23 cellular contexts compared by ENCODE assay signal in the genomic region with DNA sequence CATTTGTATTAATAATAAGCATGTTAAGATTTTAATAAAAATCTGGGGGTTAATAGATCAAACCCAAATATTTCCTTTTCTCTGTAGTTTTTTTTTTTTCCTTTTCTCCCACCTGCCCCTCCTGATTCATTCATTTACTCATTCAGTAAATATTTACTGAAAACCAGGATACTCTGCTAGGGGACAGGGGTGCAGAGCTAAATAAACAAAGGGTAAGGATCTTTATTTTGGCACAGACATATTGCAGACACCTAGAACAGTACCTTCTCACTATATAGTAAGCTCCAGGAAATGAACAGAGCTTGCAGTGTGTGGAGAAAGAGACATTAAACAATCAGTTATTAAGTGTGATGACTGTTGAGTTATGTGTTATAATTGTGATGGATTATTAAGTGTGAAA.
DNase-seq lines count a peak whose midpoint lies in the region; ATAC-seq and TF ChIP-seq lines count a peak whose summit lies in the region.
"Had no signal": no experiment of that assay in that cellular context is flagged by ENCODE, and none has a peak within 500 bp of the region (broad histone marks: within the 10 kb centered on the region; RNA-seq: fewer than 3 reads in every experiment).

No MANE protein-coding gene starts in this region.

- peaks cover 8% of the 10 kb centered on the region for H3K4me1 Mint-ChIP-seq in GM23338

- ATAC-seq in GM23338: no peak

- no peak overlapping the region for H3K4me2 ChIP-seq in GM23338
- H3K4me2 ChIP-seq: BLaER1, SK-N-SH had no signal

- no peak overlapping the region for H3K4me3 Mint-ChIP-seq in GM23338
- H3K4me3 Mint-ChIP-seq: CD4-positive, CD25-positive, alpha-beta regulatory T cell; T-helper 1 cell treated with Interleukin-12 subunit alpha and Interleukin-12 subunit beta and Interleukin-4 antibody, amounts not matched to agents 30 μg/mL and 1 μg/mL, for 36 hours had no signal

- H3K27ac ChIP-seq in GM23338 (ENCODE audit: low read depth): no peak overlapping the region
- H3K27ac ChIP-seq: BLaER1, Peyer's patch had no signal

- H4K20me1 ChIP-seq in GM23338 (replicated peaks; ENCODE audit: insufficient read depth): no peaks in the 10 kb centered on the region
- H4K20me1 ChIP-seq: BLaER1 had no signal

- H2AFZ ChIP-seq in GM23338: no peak overlapping the region

- H3K9me3 Mint-ChIP-seq in GM23338: no peaks in the 10 kb centered on the region
- H3K9me3 Mint-ChIP-seq: T-helper 1 cell treated with Interleukin-12 subunit alpha and Interleukin-12 subunit beta and Interleukin-4 antibody, amounts not matched to agents 30 μg/mL and 1 μg/mL, for 36 hours had no signal

- H3K4me3 ChIP-seq in GM23338: no peak overlapping the region
- H3K4me3 ChIP-seq: BLaER1, Peyer's patch had no signal

- H3K27me3 ChIP-seq in GM23338 (ENCODE audit: insufficient read depth): no peaks in the 10 kb centered on the region
- H3K27me3 ChIP-seq: BLaER1, Peyer's patch had no signal

- H3F3A ChIP-seq in GM23338 (replicated peaks; ENCODE audit: low read depth): no peaks in the 10 kb centered on the region

- H3K36me3 ChIP-seq in GM23338 (ENCODE audit: insufficient read depth): no peaks in the 10 kb centered on the region
- H3K36me3 ChIP-seq: BLaER1, Peyer's patch had no signal

- peak; percentile 20 for DNase-seq in NCI-H2171 treated with DMSO at 0.1 percent for 48 hours (lab: John Stamatoyannopoulos, UW)
- DNase-seq in NCI-H2171 (lab: John Stamatoyannopoulos, UW): no peak
- DNase-seq in DMS53 treated with DMSO at 0.1 percent for 48 hours (lab: John Stamatoyannopoulos, UW; ENCODE audit: unreplicated experiment): peak; percentile 88
- peak; percentile 56 for DNase-seq in NCI-H774 (lab: John Stamatoyannopoulos, UW)
- peak; percentile 19 for DNase-seq in kidney tubule cell (ENCODE audit: low spot score)
- no peak for DNase-seq in glomerular visceral epithelial cell (ENCODE audit: extremely low spot score)
- DNase-seq in GM23338 (ENCODE audit: low spot score): no peak
- DNase-seq: CD4-positive, CD25-positive, alpha-beta regulatory T cell; DMS79 treated with DMSO at 0.1 percent for 48 hours; GF-D8; HCEC 1CT; IMR-90; KG1; NCI-H1092; NCI-H1417 treated with DMSO at 0.1 percent for 48 hours; NCI-H187 treated with DMSO at 0.1 percent for 48 hours; NCI-H2227 treated with DMSO at 0.1 percent for 48 hours; NCI-H526 treated with DMSO at 0.1 percent for 48 hours; Peyer's patch; SK-N-SH; SW 1271 had no signal

- no peaks in the 10 kb centered on the region for H3K9me2 ChIP-seq in GM23338 (ENCODE audit: insufficient read depth)
- H3K9me2 ChIP-seq: SK-N-SH had no signal

- TF ChIP-seq CTCF in GM23338 (conservative IDR thresholded peaks at IDR 0.05; ENCODE audit: low read depth in 2 of 2): no peak

- H3K27ac Mint-ChIP-seq in GM23338: no peak overlapping the region
- H3K27ac Mint-ChIP-seq: CD4-positive, CD25-positive, alpha-beta regulatory T cell; T-helper 1 cell treated with Interleukin-12 subunit alpha and Interleukin-12 subunit beta and Interleukin-4 antibody, amounts not matched to agents 30 μg/mL and 1 μg/mL, for 36 hours had no signal

- H3K27me3 Mint-ChIP-seq in GM23338 (ENCODE audit: insufficient read depth, low read depth, poor library complexity): no peaks in the 10 kb centered on the region

- no peaks in the 10 kb centered on the region for H3K36me3 Mint-ChIP-seq in GM23338 (ENCODE audit: low read depth)

- no peaks in the 10 kb centered on the region for H3K79me2 ChIP-seq in GM23338 (replicated peaks; ENCODE audit: insufficient read depth)

- no peaks in the 10 kb centered on the region for H3K4me1 ChIP-seq in GM23338 (ENCODE audit: insufficient read depth)
- H3K4me1 ChIP-seq: BLaER1, Peyer's patch had no signal

TF ChIP-seq in GM23338, 12 proteins besides CTCF, POLR2A, EP300 and RAD21 (continues in another document):
- TF ChIP-seq EZH2phosphoT487 (IDR thresholded peaks at IDR 0.05; ENCODE audit: unreplicated experiment) (no peak), STAT1 (IDR thresholded peaks at IDR 0.05; ENCODE audit: unreplicated experiment) (no peak), ZNF114 (CRISPR knock-in tag; IDR thresholded peaks at IDR 0.05) (no peak), NANOG (IDR thresholded peaks at IDR 0.05; ENCODE audit: borderline replicate concordance) (no peak), EZH2 (IDR thresholded peaks at IDR 0.05; ENCODE audit: low read depth, unreplicated experiment) (no peak)
- TF ChIP-seq, protein P1, sequence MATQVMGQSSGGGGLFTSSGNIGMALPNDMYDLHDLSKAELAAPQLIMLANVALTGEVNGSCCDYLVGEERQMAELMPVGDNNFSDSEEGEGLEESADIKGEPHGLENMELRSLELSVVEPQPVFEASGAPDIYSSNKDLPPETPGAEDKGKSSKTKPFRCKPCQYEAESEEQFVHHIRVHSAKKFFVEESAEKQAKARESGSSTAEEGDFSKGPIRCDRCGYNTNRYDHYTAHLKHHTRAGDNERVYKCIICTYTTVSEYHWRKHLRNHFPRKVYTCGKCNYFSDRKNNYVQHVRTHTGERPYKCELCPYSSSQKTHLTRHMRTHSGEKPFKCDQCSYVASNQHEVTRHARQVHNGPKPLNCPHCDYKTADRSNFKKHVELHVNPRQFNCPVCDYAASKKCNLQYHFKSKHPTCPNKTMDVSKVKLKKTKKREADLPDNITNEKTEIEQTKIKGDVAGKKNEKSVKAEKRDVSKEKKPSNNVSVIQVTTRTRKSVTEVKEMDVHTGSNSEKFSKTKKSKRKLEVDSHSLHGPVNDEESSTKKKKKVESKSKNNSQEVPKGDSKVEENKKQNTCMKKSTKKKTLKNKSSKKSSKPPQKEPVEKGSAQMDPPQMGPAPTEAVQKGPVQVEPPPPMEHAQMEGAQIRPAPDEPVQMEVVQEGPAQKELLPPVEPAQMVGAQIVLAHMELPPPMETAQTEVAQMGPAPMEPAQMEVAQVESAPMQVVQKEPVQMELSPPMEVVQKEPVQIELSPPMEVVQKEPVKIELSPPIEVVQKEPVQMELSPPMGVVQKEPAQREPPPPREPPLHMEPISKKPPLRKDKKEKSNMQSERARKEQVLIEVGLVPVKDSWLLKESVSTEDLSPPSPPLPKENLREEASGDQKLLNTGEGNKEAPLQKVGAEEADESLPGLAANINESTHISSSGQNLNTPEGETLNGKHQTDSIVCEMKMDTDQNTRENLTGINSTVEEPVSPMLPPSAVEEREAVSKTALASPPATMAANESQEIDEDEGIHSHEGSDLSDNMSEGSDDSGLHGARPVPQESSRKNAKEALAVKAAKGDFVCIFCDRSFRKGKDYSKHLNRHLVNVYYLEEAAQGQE (IDR thresholded peaks at IDR 0.05; ENCODE audit: unreplicated experiment): no peak
- TF ChIP-seq, protein P2, sequence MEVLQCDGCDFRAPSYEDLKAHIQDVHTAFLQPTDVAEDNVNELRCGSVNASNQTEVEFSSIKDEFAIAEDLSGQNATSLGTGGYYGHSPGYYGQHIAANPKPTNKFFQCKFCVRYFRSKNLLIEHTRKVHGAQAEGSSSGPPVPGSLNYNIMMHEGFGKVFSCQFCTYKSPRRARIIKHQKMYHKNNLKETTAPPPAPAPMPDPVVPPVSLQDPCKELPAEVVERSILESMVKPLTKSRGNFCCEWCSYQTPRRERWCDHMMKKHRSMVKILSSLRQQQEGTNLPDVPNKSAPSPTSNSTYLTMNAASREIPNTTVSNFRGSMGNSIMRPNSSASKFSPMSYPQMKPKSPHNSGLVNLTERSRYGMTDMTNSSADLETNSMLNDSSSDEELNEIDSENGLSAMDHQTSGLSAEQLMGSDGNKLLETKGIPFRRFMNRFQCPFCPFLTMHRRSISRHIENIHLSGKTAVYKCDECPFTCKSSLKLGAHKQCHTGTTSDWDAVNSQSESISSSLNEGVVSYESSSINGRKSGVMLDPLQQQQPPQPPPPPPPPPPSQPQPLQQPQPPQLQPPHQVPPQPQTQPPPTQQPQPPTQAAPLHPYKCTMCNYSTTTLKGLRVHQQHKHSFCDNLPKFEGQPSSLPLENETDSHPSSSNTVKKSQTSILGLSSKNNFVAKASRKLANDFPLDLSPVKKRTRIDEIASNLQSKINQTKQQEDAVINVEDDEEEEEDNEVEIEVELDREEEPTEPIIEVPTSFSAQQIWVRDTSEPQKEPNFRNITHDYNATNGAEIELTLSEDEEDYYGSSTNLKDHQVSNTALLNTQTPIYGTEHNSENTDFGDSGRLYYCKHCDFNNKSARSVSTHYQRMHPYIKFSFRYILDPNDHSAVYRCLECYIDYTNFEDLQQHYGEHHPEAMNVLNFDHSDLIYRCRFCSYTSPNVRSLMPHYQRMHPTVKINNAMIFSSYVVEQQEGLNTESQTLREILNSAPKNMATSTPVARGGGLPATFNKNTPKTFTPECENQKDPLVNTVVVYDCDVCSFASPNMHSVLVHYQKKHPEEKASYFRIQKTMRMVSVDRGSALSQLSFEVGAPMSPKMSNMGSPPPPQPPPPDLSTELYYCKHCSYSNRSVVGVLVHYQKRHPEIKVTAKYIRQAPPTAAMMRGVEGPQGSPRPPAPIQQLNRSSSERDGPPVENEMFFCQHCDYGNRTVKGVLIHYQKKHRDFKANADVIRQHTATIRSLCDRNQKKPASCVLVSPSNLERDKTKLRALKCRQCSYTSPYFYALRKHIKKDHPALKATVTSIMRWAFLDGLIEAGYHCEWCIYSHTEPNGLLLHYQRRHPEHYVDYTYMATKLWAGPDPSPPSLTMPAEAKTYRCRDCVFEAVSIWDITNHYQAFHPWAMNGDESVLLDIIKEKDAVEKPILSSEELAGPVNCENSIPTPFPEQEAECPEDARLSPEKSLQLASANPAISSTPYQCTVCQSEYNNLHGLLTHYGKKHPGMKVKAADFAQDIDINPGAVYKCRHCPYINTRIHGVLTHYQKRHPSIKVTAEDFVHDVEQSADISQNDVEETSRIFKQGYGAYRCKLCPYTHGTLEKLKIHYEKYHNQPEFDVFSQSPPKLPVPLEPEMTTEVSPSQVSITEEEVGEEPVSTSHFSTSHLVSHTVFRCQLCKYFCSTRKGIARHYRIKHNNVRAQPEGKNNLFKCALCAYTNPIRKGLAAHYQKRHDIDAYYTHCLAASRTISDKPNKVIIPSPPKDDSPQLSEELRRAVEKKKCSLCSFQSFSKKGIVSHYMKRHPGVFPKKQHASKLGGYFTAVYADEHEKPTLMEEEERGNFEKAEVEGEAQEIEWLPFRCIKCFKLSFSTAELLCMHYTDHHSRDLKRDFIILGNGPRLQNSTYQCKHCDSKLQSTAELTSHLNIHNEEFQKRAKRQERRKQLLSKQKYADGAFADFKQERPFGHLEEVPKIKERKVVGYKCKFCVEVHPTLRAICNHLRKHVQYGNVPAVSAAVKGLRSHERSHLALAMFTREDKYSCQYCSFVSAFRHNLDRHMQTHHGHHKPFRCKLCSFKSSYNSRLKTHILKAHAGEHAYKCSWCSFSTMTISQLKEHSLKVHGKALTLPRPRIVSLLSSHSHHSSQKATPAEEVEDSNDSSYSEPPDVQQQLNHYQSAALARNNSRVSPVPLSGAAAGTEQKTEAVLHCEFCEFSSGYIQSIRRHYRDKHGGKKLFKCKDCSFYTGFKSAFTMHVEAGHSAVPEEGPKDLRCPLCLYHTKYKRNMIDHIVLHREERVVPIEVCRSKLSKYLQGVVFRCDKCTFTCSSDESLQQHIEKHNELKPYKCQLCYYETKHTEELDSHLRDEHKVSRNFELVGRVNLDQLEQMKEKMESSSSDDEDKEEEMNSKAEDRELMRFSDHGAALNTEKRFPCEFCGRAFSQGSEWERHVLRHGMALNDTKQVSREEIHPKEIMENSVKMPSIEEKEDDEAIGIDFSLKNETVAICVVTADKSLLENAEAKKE (CRISPR knock-in tag; IDR thresholded peaks at IDR 0.05): no peak

Comparison
In these comparisons a context has a peak if more than half of its experiments do, and no peak if none do; other contexts are left out.
1. DNase-seq: peak in NCI-H2171 treated with DMSO at 0.1 percent for 48 hours (single experiment), DMS53 treated with DMSO at 0.1 percent for 48 hours (single experiment), NCI-H774 (single experiment) and kidney tubule cell (single experiment); none in NCI-H2171 (single experiment), glomerular visceral epithelial cell (single experiment) and GM23338 (single experiment).